8 cellular contexts compared by ENCODE assay signal in genomic region chr6:129498950-129499870, GRCh38.
DNase-seq lines count a peak whose midpoint lies in the region; ATAC-seq, FAIRE-seq and TF ChIP-seq lines count a peak whose summit lies in the region.

No MANE protein-coding gene starts in this region.

- H3K4me3 ChIP-seq in OCI-LY3 (ENCODE audit: low read length) (peak overlapping the region; percentile 69), keratinocyte (ENCODE audit: control insufficient read depth in 2 of 3, extremely low read depth in 1 of 3, insufficient read depth in 2 of 3, low read depth in 1 of 3, low read length in 3 of 3) (peak overlapping the region in 2 of 3 experiments; percentile 3 to 59), testis (no peak overlapping the region)

- H3K79me2 ChIP-seq in OCI-LY3 (ENCODE audit: low read length) (no peaks in the 10 kb centered on the region), keratinocyte (ENCODE audit: control insufficient read depth, insufficient read depth, low read length) (no peaks in the 10 kb centered on the region)

- H3K36me3 ChIP-seq in OCI-LY3 (replicated peaks; ENCODE audit: low read depth, low read length), result no peaks in the 10 kb centered on the region
- no peaks in the 10 kb centered on the region for H3K36me3 ChIP-seq in keratinocyte (ENCODE audit: control insufficient read depth in 2 of 2, extremely low read depth in 1 of 2, insufficient read depth in 2 of 2, low read length in 2 of 2)
- no peaks in the 10 kb centered on the region for H3K36me3 ChIP-seq in testis (ENCODE audit: low read depth, missing control alignments)

- H3K9me1 ChIP-seq in keratinocyte (ENCODE audit: control insufficient read depth, extremely low read depth, insufficient read depth, low read length), result no peaks in the 10 kb centered on the region

- intact Hi-C loops in testis (cut with DNase I; ENCODE audit: low total_unique reads), result no loop called here

- FAIRE-seq in GM19239 (lab: Jason Lieb, UNC) (peak; percentile 74), keratinocyte (lab: Jason Lieb, UNC) (peak; percentile 43)

- ATAC-seq in HG03378 (IDR thresholded peaks at IDR 0.05; ENCODE audit: unreplicated experiment), result peak; percentile 81

- peak; percentile 65 for TF ChIP-seq CTCF in OCI-LY3 (IDR thresholded peaks at IDR 0.05; ENCODE audit: low read depth, low read length)
- peak; percentile 8 to 55 (median 34) for TF ChIP-seq CTCF in keratinocyte (optimal IDR thresholded peaks at IDR 0.05 in 1 of 3, IDR thresholded peaks at IDR 0.05 in 1 of 3, conservative IDR thresholded peaks at IDR 0.05 in 1 of 3; ENCODE audit: extremely low read depth in 1 of 3, insufficient read depth in 2 of 3, low read length in 3 of 3)
- TF ChIP-seq CTCF in testis (IDR thresholded peaks at IDR 0.05), result peak; percentile 31 to 58 (median 52)

- no peak overlapping the region; the same call in 1 of the 2 replicates for H2AFZ ChIP-seq in OCI-LY3 (ENCODE audit: low read depth, low read length)
- peak overlapping the region; percentile 93 for H2AFZ ChIP-seq in keratinocyte (ENCODE audit: control insufficient read depth, low read length)

- in situ Hi-C loops in T47D (cut with HindIII; ENCODE audit: low pct_unique_long_range_greater_than_20kb, low sequenced_read_pairs), result no loop called here

- H4K20me1 ChIP-seq in OCI-LY3 (ENCODE audit: insufficient read depth, low read length) (no peaks in the 10 kb centered on the region), keratinocyte (ENCODE audit: control insufficient read depth, extremely low read depth, insufficient read depth, low read length) (no peaks in the 10 kb centered on the region)

- H3K4me2 ChIP-seq in OCI-LY3 (ENCODE audit: low read length), result peak overlapping the region; percentile 93
- peak overlapping the region; percentile 96 for H3K4me2 ChIP-seq in keratinocyte (ENCODE audit: control insufficient read depth, extremely low read depth, insufficient read depth, low read depth, low read length)

- peak overlapping the region; percentile 17; the same call in 1 of the 2 replicates for H3K27ac ChIP-seq in OCI-LY3 (ENCODE audit: low read length)
- peak overlapping the region; percentile 99 for H3K27ac ChIP-seq in keratinocyte (ENCODE audit: control insufficient read depth, insufficient read depth, low read length)
- peak overlapping the region in 1 of 2 donors; percentile 11 for H3K27ac ChIP-seq in testis

- TF ChIP-seq POLR2A in testis (IDR thresholded peaks at IDR 0.05), result no peak

- dilution Hi-C loops in keratinocyte (cut with MboI; ENCODE audit: extremely low pct_ligation_motif_present, low sequenced_read_pairs), result no loop called here

- H3K9ac ChIP-seq in OCI-LY3 (ENCODE audit: low read length) (0 out of 2 replicates have a peak overlapping the region, but pooled peaks have one; percentile 6), keratinocyte (ENCODE audit: control insufficient read depth, extremely low read depth, insufficient read depth, low read length) (peak overlapping the region; percentile 81)

- H3K27me3 ChIP-seq in OCI-LY3 (ENCODE audit: low read depth, low read length) (no peaks in the 10 kb centered on the region), keratinocyte (ENCODE audit: control insufficient read depth, extremely low read depth, insufficient read depth, low read length) (no peaks in the 10 kb centered on the region), testis (no peaks in the 10 kb centered on the region)

- 32 to 34% methylated on average over 9 of the region's 9 CpGs for WGBS in testis, 2 donors

- peaks cover 27% of the 10 kb centered on the region for H3K4me1 ChIP-seq in OCI-LY3 (ENCODE audit: low read length)
- peaks cover 69% of the 10 kb centered on the region for H3K4me1 ChIP-seq in keratinocyte (ENCODE audit: control insufficient read depth, extremely low read depth, insufficient read depth, low read length)
- H3K4me1 ChIP-seq in testis, result peaks cover 18% of the 10 kb centered on the region

- H3K9me3 ChIP-seq in OCI-LY3 (ENCODE audit: insufficient read depth, low read length) (no peaks in the 10 kb centered on the region), keratinocyte (ENCODE audit: control insufficient read depth, low read depth, low read length) (no peaks in the 10 kb centered on the region), testis (no peaks in the 10 kb centered on the region)

- peak; percentile 30 for DNase-seq in DMS53 treated with DMSO at 0.1 percent for 48 hours (lab: John Stamatoyannopoulos, UW; ENCODE audit: unreplicated experiment)
- no peak for DNase-seq in GM19239 (ENCODE audit: insufficient read length, low spot score)
- DNase-seq in T47D (ENCODE audit: low read depth in 1 of 2, low spot score in 1 of 2), result peak; percentile 4 to 53
- no peak for DNase-seq in keratinocyte (ENCODE audit: low read depth, low spot score)
- DNase-seq in testis, result no peak
- DNase-seq in NCI-H128 (lab: John Stamatoyannopoulos, UW; ENCODE audit: unreplicated experiment), result no peak

Comparison
In these comparisons a context has a peak if more than half of its experiments do, and no peak if none do; other contexts are left out.
1. DNase-seq: peak in DMS53 treated with DMSO at 0.1 percent for 48 hours (single experiment) and T47D (2 of 2); none in GM19239 (single experiment), keratinocyte (single experiment), testis (single experiment) and NCI-H128 (single experiment).
2. H3K4me3 ChIP-seq: peak in OCI-LY3 (single experiment) and keratinocyte (2 of 3); none in testis (0 of 2).
3. Peak in every context shown above with its lines, with median percentiles within 50 percentile points of each other: CTCF ChIP-seq.